ENCODE assay signal across 9 cellular contexts in genomic region chr1:204287466-204287881, GRCh38.
DNase-seq lines count a peak whose midpoint lies in the region; ATAC-seq and TF ChIP-seq lines count a peak whose summit lies in the region.
"Had no signal": no experiment of that assay in that cellular context is flagged by ENCODE, and none has a peak within 500 bp of the region (broad histone marks: within the 10 kb centered on the region; RNA-seq: fewer than 3 reads in every experiment).

No MANE protein-coding gene starts in this region.

- H2BK5ac ChIP-seq in neuronal stem cell (ENCODE audit: low read length): no peak overlapping the region

- no peaks in the 10 kb centered on the region for H3K9me3 Mint-ChIP-seq in CD8-positive, alpha-beta T cell

- ATAC-seq in CD8-positive, alpha-beta T cell: peak; percentile 7
- ATAC-seq in gastroesophageal sphincter (no peak), GM18520 (IDR thresholded peaks at IDR 0.05; ENCODE audit: unreplicated experiment) (no peak), HG02938 (IDR thresholded peaks at IDR 0.05; ENCODE audit: unreplicated experiment) (no peak)

- POLR2A ChIA-PET in CD8-positive, alpha-beta T cell (lab: Charles Lee): no interaction called here
- POLR2A ChIA-PET in RWPE1 (lab: Yijun Ruan, JAX; ENCODE audit: low non-redundant PET): interaction anchor here (0.6 kb wide), 1 partner anchor 26 kb away, joined by 4 read pairs; no protein-coding TSS in a partner anchor

- no peak for DNase-seq in CD8-positive, alpha-beta T cell
- DNase-seq in RWPE1 (ENCODE audit: low spot score): no peak
- no peak for DNase-seq in neuronal stem cell (ENCODE audit: low spot score)
- no peak for DNase-seq in adrenal gland
- no peak for DNase-seq in foreskin fibroblast

- peak overlapping the region; percentile 72 for H2AFZ ChIP-seq in neuronal stem cell (ENCODE audit: low read length)

- H3K36me3 ChIP-seq in CD8-positive, alpha-beta T cell (ENCODE audit: insufficient read depth, low read length): no peaks in the 10 kb centered on the region
- H3K36me3 ChIP-seq in gastroesophageal sphincter: no peaks in the 10 kb centered on the region
- no peaks in the 10 kb centered on the region for H3K36me3 ChIP-seq in neuronal stem cell (replicated peaks in 1 of 2; ENCODE audit: control insufficient read depth in 2 of 2, insufficient read depth in 2 of 2, low read length in 2 of 2)
- H3K36me3 ChIP-seq in adrenal gland (replicated peaks in 1 of 2): no peaks in the 10 kb centered on the region
- H3K36me3 ChIP-seq: ovary had no signal

- no peak overlapping the region for H2BK12ac ChIP-seq in neuronal stem cell (ENCODE audit: low read length)

- H3K27ac ChIP-seq in CD8-positive, alpha-beta T cell (ENCODE audit: low read depth, low read length): no peak overlapping the region
- peak overlapping the region; percentile 50; the same call in 1 of the 2 replicates for H3K27ac ChIP-seq in RWPE1
- peak overlapping the region; percentile 29 to 65 (median 57) for H3K27ac ChIP-seq in gastroesophageal sphincter
- no peak overlapping the region for H3K27ac ChIP-seq in neuronal stem cell (replicated peaks; ENCODE audit: low read length)
- H3K27ac ChIP-seq in adrenal gland: peak overlapping the region in 2 of 5 donors; percentile 66 to 81

- TF ChIP-seq POLR2A in gastroesophageal sphincter (IDR thresholded peaks at IDR 0.05) (no peak), adrenal gland (IDR thresholded peaks at IDR 0.05) (no peak)

- H3K4me3 ChIP-seq in CD8-positive, alpha-beta T cell (ENCODE audit: low read depth, low read length): peak overlapping the region; percentile 53
- H3K4me3 ChIP-seq in gastroesophageal sphincter (peak overlapping the region in 1 of 2 donors; percentile 30), neuronal stem cell (ENCODE audit: low read length in 2 of 2) (no peak overlapping the region), adrenal gland (no peak overlapping the region), foreskin fibroblast (ENCODE audit: low read depth in 1 of 2, low read length in 2 of 2) (no peak overlapping the region)
- H3K4me3 ChIP-seq: ovary had no signal

- intact Hi-C loops in CD8-positive, alpha-beta T cell (cut with DNase I, micrococcal nuclease): no loop called here
- intact Hi-C loops in adrenal gland (cut with DNase I): no loop called here

- 65 to 76% methylated on average over 2 to 4 of the region's 8 CpGs for WGBS in gastroesophageal sphincter (ENCODE audit: low coverage in 1 of 2), 2 donors
- WGBS in neuronal stem cell (ENCODE audit: extremely low coverage in 2 of 2, insufficient read length in 2 of 2, insufficient replicate concordance in 1 of 2), 2 donors: no CpG with 5 or more reads among the region's 8 CpGs
- 56 to 71% (median 61%) methylated on average over 8 of the region's 8 CpGs for WGBS in adrenal gland, 4 donors

- no peaks in the 10 kb centered on the region for H3K27me3 ChIP-seq in CD8-positive, alpha-beta T cell (ENCODE audit: insufficient read depth, low read length)
- H3K27me3 ChIP-seq in gastroesophageal sphincter: peaks cover 85% of the 10 kb centered on the region
- peaks cover 0 to 2% (median 0%) of the 10 kb centered on the region in 3 experiments for H3K27me3 ChIP-seq in neuronal stem cell (ENCODE audit: control insufficient read depth in 3 of 3, insufficient read depth in 3 of 3, low read depth in 1 of 3, low read length in 3 of 3)
- H3K27me3 ChIP-seq in adrenal gland: no peaks in the 10 kb centered on the region
- H3K27me3 ChIP-seq: ovary had no signal

- H2BK120ac ChIP-seq in neuronal stem cell (ENCODE audit: low read depth, low read length): no peak overlapping the region

- no peak overlapping the region for H4K8ac ChIP-seq in neuronal stem cell (ENCODE audit: low read depth, low read length)

- H3K9me3 ChIP-seq in CD8-positive, alpha-beta T cell (ENCODE audit: low read length): no peaks in the 10 kb centered on the region
- H3K9me3 ChIP-seq in gastroesophageal sphincter (no peaks in the 10 kb centered on the region), neuronal stem cell (replicated peaks in 1 of 2; ENCODE audit: control insufficient read depth in 2 of 2, insufficient read depth in 1 of 2, low read depth in 1 of 2, low read length in 2 of 2) (no peaks in the 10 kb centered on the region), adrenal gland (replicated peaks in 1 of 3) (no peaks in the 10 kb centered on the region)
- H3K9me3 ChIP-seq: ovary had no signal

- H3K9ac ChIP-seq in neuronal stem cell (ENCODE audit: low read depth, low read length, poor library complexity): no peak overlapping the region

- no peak for TF ChIP-seq EP300 in gastroesophageal sphincter (IDR thresholded peaks at IDR 0.05)

- H3K4ac ChIP-seq in neuronal stem cell (ENCODE audit: low read length): no peak overlapping the region

- H2BK15ac ChIP-seq in neuronal stem cell (ENCODE audit: low read length): no peak overlapping the region

- no peaks in the 10 kb centered on the region for H3K79me1 ChIP-seq in neuronal stem cell (ENCODE audit: low read depth, low read length)

- no peak overlapping the region for H3K4me2 ChIP-seq in neuronal stem cell (ENCODE audit: insufficient read depth, low read length, poor library complexity, severe bottlenecking)

- peak overlapping the region; percentile 92 for H3K27ac Mint-ChIP-seq in CD8-positive, alpha-beta T cell

- H3K23ac ChIP-seq in neuronal stem cell (ENCODE audit: low read depth, low read length, poor library complexity): no peak overlapping the region

- H3K4me1 Mint-ChIP-seq in CD8-positive, alpha-beta T cell (ENCODE audit: low read depth): peaks cover 26% of the 10 kb centered on the region

- no peaks in the 10 kb centered on the region for H3K36me3 Mint-ChIP-seq in CD8-positive, alpha-beta T cell

- no peak for TF ChIP-seq CTCF in CD8-positive, alpha-beta T cell (IDR thresholded peaks at IDR 0.05)
- no peak for TF ChIP-seq CTCF in RWPE1 (conservative IDR thresholded peaks at IDR 0.05; ENCODE audit: low read depth)
- TF ChIP-seq CTCF in gastroesophageal sphincter (IDR thresholded peaks at IDR 0.05): no peak
- no peak for TF ChIP-seq CTCF in adrenal gland (IDR thresholded peaks at IDR 0.05)
- no peak for TF ChIP-seq CTCF in foreskin fibroblast (IDR thresholded peaks at IDR 0.05; ENCODE audit: low read depth, low read length)

- H2AK5ac ChIP-seq in neuronal stem cell (ENCODE audit: low read depth, low read length): no peak overlapping the region

- H3K27me3 Mint-ChIP-seq in CD8-positive, alpha-beta T cell (ENCODE audit: low read depth): peaks cover 4% of the 10 kb centered on the region

- H3K14ac ChIP-seq in neuronal stem cell (ENCODE audit: low read length): no peak overlapping the region

- H3K18ac ChIP-seq in neuronal stem cell (ENCODE audit: low read length): peak overlapping the region; percentile 32

- H4K91ac ChIP-seq in neuronal stem cell (ENCODE audit: low read depth, low read length, poor library complexity): no peak overlapping the region

- CTCF ChIA-PET in CD8-positive, alpha-beta T cell (lab: Charles Lee): interaction anchor here (0.6 to 1.3 kb wide), 3 partner anchors 74 to 451 kb away, joined by 3 to 5 read pairs (median 5); no protein-coding TSS in a partner anchor
- CTCF ChIA-PET in RWPE1 (lab: Yijun Ruan, JAX): interaction anchor here (0.6 to 1.7 kb wide), 7 partner anchors 9 to 1772 kb away, joined by 3 to 5 read pairs (median 3); no protein-coding TSS in a partner anchor

- H3K4me1 ChIP-seq in CD8-positive, alpha-beta T cell (ENCODE audit: insufficient read depth, low read length): peaks cover 18% of the 10 kb centered on the region
- H3K4me1 ChIP-seq in gastroesophageal sphincter (peaks cover 0 to 60% (median 2%) of the 10 kb centered on the region in 3 donors), neuronal stem cell (ENCODE audit: control insufficient read depth in 2 of 2, insufficient read depth in 1 of 2, low read depth in 1 of 2, low read length in 2 of 2) (peaks cover 16 to 17% of the 10 kb centered on the region in 2 donors), adrenal gland (replicated peaks in 1 of 2) (peaks cover 5 to 26% of the 10 kb centered on the region in 2 donors)

- peak overlapping the region; percentile 85 for H3K4me3 Mint-ChIP-seq in CD8-positive, alpha-beta T cell

Comparison
In these comparisons a context has a peak if more than half of its experiments do, and no peak if none do; other contexts are left out.
1. H3K27ac ChIP-seq: peak in RWPE1 (single experiment) and gastroesophageal sphincter (4 of 4); none in CD8-positive, alpha-beta T cell (single experiment) and neuronal stem cell (single experiment).